ENCODE assay signal across 8 cellular contexts in genomic region chr11:67267188-67268035, GRCh38. TPM values are rescaled to one million over a fixed set of nuclear protein-coding genes. Genes with fewer than 3 reads are reported as not detected.
A peak's percentile ranks its signal among the peaks of the same experiment; 100 is the strongest.
DNase-seq lines count a peak whose midpoint lies in the region; ATAC-seq, FAIRE-seq and TF ChIP-seq lines count a peak whose summit lies in the region.

No MANE protein-coding gene starts in this region.

- peak; percentile 22; the same call in 1 of the 2 replicates for TF ChIP-seq CTCF in Loucy (conservative IDR thresholded peaks at IDR 0.05; ENCODE audit: low read length)
- TF ChIP-seq CTCF in astrocyte (IDR thresholded peaks at IDR 0.05; ENCODE audit: insufficient read depth, low read depth, low read length), result no peak
- TF ChIP-seq CTCF in keratinocyte (optimal IDR thresholded peaks at IDR 0.05 in 1 of 3, IDR thresholded peaks at IDR 0.05 in 1 of 3, conservative IDR thresholded peaks at IDR 0.05 in 1 of 3; ENCODE audit: extremely low read depth in 1 of 3, insufficient read depth in 2 of 3, low read length in 3 of 3), result no peak

- H3K4me3 ChIP-seq in Loucy (ENCODE audit: low read length, poor library complexity, severe bottlenecking) (peak overlapping the region; percentile 90), astrocyte (ENCODE audit: insufficient read depth, low read depth, low read length) (peak overlapping the region; percentile 70), keratinocyte (ENCODE audit: control insufficient read depth in 2 of 3, extremely low read depth in 1 of 3, insufficient read depth in 2 of 3, low read depth in 1 of 3, low read length in 3 of 3) (peak overlapping the region; percentile 60 to 90 (median 84)), stomach smooth muscle (ENCODE audit: low read length in 2 of 2) (peak overlapping the region; percentile 83 to 84)

- H3K27ac ChIP-seq in astrocyte (ENCODE audit: low read depth, low read length) (no peak overlapping the region), keratinocyte (ENCODE audit: control insufficient read depth, insufficient read depth, low read length) (peak overlapping the region; percentile 46), stomach smooth muscle (ENCODE audit: low read length) (peak overlapping the region; percentile 67)

- H3K9ac ChIP-seq in Loucy (ENCODE audit: low read depth, low read length, poor library complexity, severe bottlenecking) (peak overlapping the region; percentile 94), astrocyte (ENCODE audit: low read length) (peak overlapping the region; percentile 83), keratinocyte (ENCODE audit: control insufficient read depth, extremely low read depth, insufficient read depth, low read length) (peak overlapping the region; percentile 79), stomach smooth muscle (ENCODE audit: low read length in 2 of 2) (peak overlapping the region; percentile 81 to 82)

- H3K27me3 ChIP-seq in Loucy (ENCODE audit: insufficient read depth, low read length, poor library complexity, severe bottlenecking) (no peaks in the 10 kb centered on the region), astrocyte (ENCODE audit: insufficient read depth, low read length) (no peaks in the 10 kb centered on the region), keratinocyte (ENCODE audit: control insufficient read depth, extremely low read depth, insufficient read depth, low read length) (no peaks in the 10 kb centered on the region), stomach smooth muscle (ENCODE audit: control insufficient read depth in 1 of 2, insufficient read depth in 2 of 2, low read length in 2 of 2) (no peaks in the 10 kb centered on the region)

- H3K4me3 Mint-ChIP-seq in astrocyte (ENCODE audit: unreplicated experiment), result peak overlapping the region; percentile 94

- H3K9me3 ChIP-seq in Loucy (ENCODE audit: insufficient read depth, low read depth, low read length), result no peaks in the 10 kb centered on the region
- no peaks in the 10 kb centered on the region for H3K9me3 ChIP-seq in astrocyte (ENCODE audit: insufficient read depth, low read depth, low read length)
- no peaks in the 10 kb centered on the region for H3K9me3 ChIP-seq in keratinocyte (ENCODE audit: control insufficient read depth, low read depth, low read length)
- H3K9me3 ChIP-seq in stomach smooth muscle (ENCODE audit: control insufficient read depth in 2 of 2, low read length in 2 of 2), result no peaks in the 10 kb centered on the region

- dilution Hi-C loops in keratinocyte (cut with MboI; ENCODE audit: extremely low pct_ligation_motif_present, low sequenced_read_pairs), result no loop called here

- no peaks in the 10 kb centered on the region for H3K36me3 ChIP-seq in Loucy (ENCODE audit: insufficient read depth, low read length)
- no peaks in the 10 kb centered on the region for H3K36me3 ChIP-seq in astrocyte (ENCODE audit: insufficient read depth, low read length)
- H3K36me3 ChIP-seq in keratinocyte (ENCODE audit: control insufficient read depth in 2 of 2, extremely low read depth in 1 of 2, insufficient read depth in 2 of 2, low read length in 2 of 2), result peaks cover 10 to 21% of the 10 kb centered on the region in 2 experiments
- H3K36me3 ChIP-seq in stomach smooth muscle (ENCODE audit: control insufficient read depth in 2 of 2, insufficient read depth in 2 of 2, low read length in 2 of 2), result peaks cover 0 to 4% of the 10 kb centered on the region in 2 donors

- peaks cover 4% of the 10 kb centered on the region for H3K36me3 Mint-ChIP-seq in astrocyte (ENCODE audit: low read depth, unreplicated experiment)

- peaks cover 3% of the 10 kb centered on the region for H3K9me1 ChIP-seq in keratinocyte (ENCODE audit: control insufficient read depth, extremely low read depth, insufficient read depth, low read length)

- ATAC-seq in GM21367 (IDR thresholded peaks at IDR 0.05; ENCODE audit: unreplicated experiment), result no peak

- DNase-seq in DMS53 (lab: John Stamatoyannopoulos, UW) (peak; percentile 78), astrocyte (ENCODE audit: low read depth) (no peak), keratinocyte (ENCODE audit: low read depth, low spot score) (no peak), CD1c-positive myeloid dendritic cell (ENCODE audit: extremely low spot score) (no peak), NCI-H128 (lab: John Stamatoyannopoulos, UW; ENCODE audit: unreplicated experiment) (no peak)

- H2AFZ ChIP-seq in Loucy (ENCODE audit: low read length), result no peak overlapping the region
- no peak overlapping the region for H2AFZ ChIP-seq in astrocyte (ENCODE audit: low read depth, low read length)
- H2AFZ ChIP-seq in keratinocyte (ENCODE audit: control insufficient read depth, low read length), result no peak overlapping the region

- peaks cover 5% of the 10 kb centered on the region for H3K27me3 Mint-ChIP-seq in astrocyte (ENCODE audit: low read depth, unreplicated experiment)

- H3K9me2 ChIP-seq in Loucy (replicated peaks; ENCODE audit: low read depth, low read length), result no peaks in the 10 kb centered on the region

- H3K79me2 ChIP-seq in Loucy (ENCODE audit: insufficient read depth, low read length) (peaks cover 59% of the 10 kb centered on the region), astrocyte (ENCODE audit: insufficient read depth, low read length) (peaks cover 64% of the 10 kb centered on the region), keratinocyte (ENCODE audit: control insufficient read depth, insufficient read depth, low read length) (peaks cover 55% of the 10 kb centered on the region)

- H3K9me3 Mint-ChIP-seq in astrocyte (ENCODE audit: unreplicated experiment), result no peaks in the 10 kb centered on the region

- H3K27ac Mint-ChIP-seq in astrocyte (ENCODE audit: unreplicated experiment), result peak overlapping the region; percentile 59

- no peak for FAIRE-seq in astrocyte (lab: Jason Lieb, UNC)
- no peak for FAIRE-seq in keratinocyte (lab: Jason Lieb, UNC)

- peaks cover 13% of the 10 kb centered on the region for H3F3A ChIP-seq in Loucy (ENCODE audit: low read depth)

- H3K4me2 ChIP-seq in Loucy (ENCODE audit: low read depth, low read length, poor library complexity, severe bottlenecking), result peak overlapping the region; percentile 97
- H3K4me2 ChIP-seq in astrocyte (ENCODE audit: low read length), result peak overlapping the region; percentile 99
- peak overlapping the region; percentile 99 for H3K4me2 ChIP-seq in keratinocyte (ENCODE audit: control insufficient read depth, extremely low read depth, insufficient read depth, low read depth, low read length)

- H3K4me1 ChIP-seq in Loucy (ENCODE audit: insufficient read depth, low read length, poor library complexity, severe bottlenecking), result peaks cover 45% of the 10 kb centered on the region
- peaks cover 40% of the 10 kb centered on the region for H3K4me1 ChIP-seq in astrocyte (ENCODE audit: insufficient read depth, low read length)
- H3K4me1 ChIP-seq in keratinocyte (ENCODE audit: control insufficient read depth, extremely low read depth, insufficient read depth, low read length), result peaks cover 78% of the 10 kb centered on the region
- H3K4me1 ChIP-seq in stomach smooth muscle (ENCODE audit: control insufficient read depth, insufficient read depth, low read length), result peaks cover 71% of the 10 kb centered on the region

- H3K4me1 Mint-ChIP-seq in astrocyte (ENCODE audit: low read depth, unreplicated experiment), result peaks cover 27% of the 10 kb centered on the region

- H4K20me1 ChIP-seq in Loucy (ENCODE audit: insufficient read depth, low read length, poor library complexity, severe bottlenecking), result peaks cover 43% of the 10 kb centered on the region
- peaks cover 55% of the 10 kb centered on the region for H4K20me1 ChIP-seq in astrocyte (ENCODE audit: insufficient read depth, low read length)
- peaks cover 14% of the 10 kb centered on the region for H4K20me1 ChIP-seq in keratinocyte (ENCODE audit: control insufficient read depth, extremely low read depth, insufficient read depth, low read length)

RNA-seq across cellular contexts. Expression of gene GRK2, which starts 1.1 kb away (rescaled TPM):
- 27.2 and 34.0 TPM in 2 replicates for total RNA-seq in astrocyte
- 21.1 to 29.2 TPM (median 23.3 TPM) in 3 replicates for polyA plus RNA-seq in keratinocyte
- 72.4 TPM for polyA plus RNA-seq in keratinocyte (2011; ENCODE audit: low read depth)
- 15.4 and 26.0 TPM in 2 replicates for polyA plus RNA-seq in keratinocyte (2011; cell fraction: cytosol; rRNA removed)
- polyA plus RNA-seq in keratinocyte (2011; cell fraction: nucleus; rRNA removed), result 38.5 and 51.4 TPM in 2 replicates
- polyA plus RNA-seq in keratinocyte (2012; ENCODE audit: low replicate concordance), result 26.4 and 42.3 TPM in 2 replicates
- polyA minus RNA-seq in keratinocyte, result 28.1 to 136 TPM (median 33.8 TPM) in 3 replicates
- 62.0 TPM for polyA minus RNA-seq in keratinocyte (2011; cell fraction: cytosol; rRNA and poly(A)+ RNA removed)
- 26.1 and 27.0 TPM in 2 replicates for polyA minus RNA-seq in keratinocyte (2011; cell fraction: nucleus; rRNA and poly(A)+ RNA removed)

RNA-seq across cellular contexts. Expression of gene ANKRD13D, which starts 21.7 kb away (rescaled TPM):
- total RNA-seq in astrocyte, result 39.4 and 40.8 TPM in 2 replicates
- 18.1 to 40.1 TPM (median 25.0 TPM) in 3 replicates for polyA plus RNA-seq in keratinocyte
- polyA plus RNA-seq in keratinocyte (2011; ENCODE audit: low read depth), result 26.3 TPM
- 11.4 and 22.0 TPM in 2 replicates for polyA plus RNA-seq in keratinocyte (2011; cell fraction: cytosol; rRNA removed)
- 58.2 and 67.9 TPM in 2 replicates for polyA plus RNA-seq in keratinocyte (2011; cell fraction: nucleus; rRNA removed)
- 16.9 and 35.5 TPM in 2 replicates for polyA plus RNA-seq in keratinocyte (2012; ENCODE audit: low replicate concordance)
- 18.7 to 32.6 TPM (median 20.1 TPM) in 3 replicates for polyA minus RNA-seq in keratinocyte
- 17.8 TPM for polyA minus RNA-seq in keratinocyte (2011; cell fraction: cytosol; rRNA and poly(A)+ RNA removed)
- polyA minus RNA-seq in keratinocyte (2011; cell fraction: nucleus; rRNA and poly(A)+ RNA removed), result 29.3 and 30.3 TPM in 2 replicates

RNA-seq across cellular contexts. Expression of gene SSH3, which starts 35.9 kb away (rescaled TPM):
- 19.1 and 20.1 TPM in 2 replicates for total RNA-seq in astrocyte
- 20.5 to 39.2 TPM (median 24.8 TPM) in 3 replicates for polyA plus RNA-seq in keratinocyte
- polyA plus RNA-seq in keratinocyte (2011; ENCODE audit: low read depth), result 11.2 TPM
- 12.1 and 25.9 TPM in 2 replicates for polyA plus RNA-seq in keratinocyte (2011; cell fraction: cytosol; rRNA removed)
- 55.6 and 73.3 TPM in 2 replicates for polyA plus RNA-seq in keratinocyte (2011; cell fraction: nucleus; rRNA removed)
- polyA plus RNA-seq in keratinocyte (2012; ENCODE audit: low replicate concordance), result 42.9 and 52.4 TPM in 2 replicates
- polyA minus RNA-seq in keratinocyte, result 22.4 to 37.8 TPM (median 30.0 TPM) in 3 replicates
- 49.9 TPM for polyA minus RNA-seq in keratinocyte (2011; cell fraction: cytosol; rRNA and poly(A)+ RNA removed)
- polyA minus RNA-seq in keratinocyte (2011; cell fraction: nucleus; rRNA and poly(A)+ RNA removed), result 29.0 and 32.8 TPM in 2 replicates
